Comparison of ENCODE assay signal across 8 cellular contexts in genomic region chr14:64986578-64987571, GRCh38. TPM values are rescaled to one million over a fixed set of nuclear protein-coding genes. Genes with fewer than 3 reads are reported as not detected.
DNase-seq lines count a peak whose midpoint lies in the region; ATAC-seq and TF ChIP-seq lines count a peak whose summit lies in the region.

TSS of gene FNTB (plus strand) at chr14:64986895. CDS start at chr14:64986954, 59 bp downstream.

- ATAC-seq in GM18907 (IDR thresholded peaks at IDR 0.05; ENCODE audit: unreplicated experiment), result peak; percentile 95
- ATAC-seq in HG03175 (IDR thresholded peaks at IDR 0.05; ENCODE audit: unreplicated experiment), result peak; percentile 96
- ATAC-seq in WTC11, result peak; percentile 93

- H3K4me3 ChIP-seq in AG09309 (ENCODE audit: control insufficient read depth, low read depth, low read length), result peak within 1 kb of the TSS; percentile 87

- no peaks in the 10 kb centered on the region for H3K9me3 Mint-ChIP-seq in WTC11
- H3K9me3 Mint-ChIP-seq in immature natural killer cell, result no peaks in the 10 kb centered on the region

- TF ChIP-seq CTCF in AG09309 (IDR thresholded peaks at IDR 0.05; ENCODE audit: control insufficient read depth, insufficient read depth, low read depth, low read length, missing control alignments), result peak; percentile 87
- no peak for TF ChIP-seq CTCF in WTC11 (IDR thresholded peaks at IDR 0.05)

- peaks cover 18% of the 10 kb centered on the region for H3K4me1 Mint-ChIP-seq in WTC11
- H3K4me1 Mint-ChIP-seq in immature natural killer cell, result peaks cover 45 to 59% of the 10 kb centered on the region in 2 donors

- CTCF ChIA-PET in WTC11 (lab: Charles Lee), result interaction anchor here (0.6 to 3.1 kb wide), 27 partner anchors 9 to 222 kb away, joined by 3 to 29 read pairs (median 6); partner anchors contain the start of genes CHURC1 and MAX

- H3K27me3 Mint-ChIP-seq in WTC11 (ENCODE audit: low read depth), result peaks cover 7% of the 10 kb centered on the region
- H3K27me3 Mint-ChIP-seq in immature natural killer cell (ENCODE audit: low read depth in 3 of 3), result peaks cover 2 to 8% (median 4%) of the 10 kb centered on the region in 3 donors

- H3K27ac Mint-ChIP-seq in WTC11, result peak within 1 kb of the TSS; percentile 99
- H3K27ac Mint-ChIP-seq in immature natural killer cell, result peak within 1 kb of the TSS; percentile 85 to 97 (median 96)

- H3K36me3 Mint-ChIP-seq in WTC11 (peaks cover 3% of the 10 kb centered on the region; the same call in 1 of the 2 replicates), immature natural killer cell (no peaks in the 10 kb centered on the region)

- H3K4me3 Mint-ChIP-seq in WTC11 (peak within 1 kb of the TSS; percentile 90), immature natural killer cell (peak within 1 kb of the TSS; percentile 92 to 100 (median 97))

- H3K27ac ChIP-seq in caudate nucleus (ENCODE audit: low read depth, low read length), result peak within 1 kb of the TSS; percentile 95

- POLR2A ChIA-PET in WTC11 (lab: Charles Lee), result interaction anchor here (0.6 to 1.7 kb wide), 6 partner anchors 19 to 184 kb away, joined by 3 to 6 read pairs (median 4); partner anchors contain the start of gene MAX

- DNase-seq in AG09309 (ENCODE audit: low read depth) (peak; percentile 91), NCI-H2227 treated with DMSO at 0.1 percent for 48 hours (lab: John Stamatoyannopoulos, UW) (peak; percentile 97), WTC11 (ENCODE audit: low spot score) (peak; percentile 96), caudate nucleus (lab: John Stamatoyannopoulos, UW) (peak; percentile 63 to 98 (median 94)), immature natural killer cell (peak; percentile 92), smooth muscle cell of the brain vasculature (ENCODE audit: low read depth, low spot score) (peak; percentile 91)

TF ChIP-seq in WTC11, 78 proteins besides CTCF, POLR2A, EP300 and RAD21 (continues in another document):
- TF ChIP-seq CREB1 (CRISPR knock-in tag; IDR thresholded peaks at IDR 0.05) (0 out of 2 replicates have a peak, but pooled peaks have one; percentile 28), E2F4 (CRISPR knock-in tag; IDR thresholded peaks at IDR 0.05; ENCODE audit: borderline replicate concordance, low read depth) (no peak), ZNF219 (CRISPR knock-in tag; IDR thresholded peaks at IDR 0.05; ENCODE audit: borderline replicate concordance) (no peak), PRDM15 (CRISPR knock-in tag; IDR thresholded peaks at IDR 0.05) (no peak), NFE2L1 (CRISPR knock-in tag; IDR thresholded peaks at IDR 0.05) (peak; percentile 66), ETV6 (CRISPR knock-in tag; IDR thresholded peaks at IDR 0.05) (peak; percentile 80; the same call in 1 of the 2 replicates), ZNF232 (CRISPR knock-in tag; IDR thresholded peaks at IDR 0.05) (peak; percentile 54; the same call in 1 of the 2 replicates), ATF2 (CRISPR knock-in tag; IDR thresholded peaks at IDR 0.05; ENCODE audit: borderline replicate concordance, low read depth) (no peak), ESRRA (CRISPR knock-in tag; IDR thresholded peaks at IDR 0.05; ENCODE audit: borderline replicate concordance) (peak; percentile 36; the same call in 1 of the 2 replicates), FOXJ3 (CRISPR knock-in tag; IDR thresholded peaks at IDR 0.05; ENCODE audit: borderline replicate concordance) (no peak), SMAD3 (CRISPR knock-in tag; IDR thresholded peaks at IDR 0.05; ENCODE audit: borderline replicate concordance) (peak; percentile 58; the same call in 1 of the 2 replicates), NFYB (CRISPR knock-in tag; conservative IDR thresholded peaks at IDR 0.05; ENCODE audit: low read depth) (peak; percentile 6; the same call in 1 of the 2 replicates), MXD4 (CRISPR knock-in tag; IDR thresholded peaks at IDR 0.05; ENCODE audit: borderline replicate concordance) (no peak)
- TF ChIP-seq, protein P1, sequence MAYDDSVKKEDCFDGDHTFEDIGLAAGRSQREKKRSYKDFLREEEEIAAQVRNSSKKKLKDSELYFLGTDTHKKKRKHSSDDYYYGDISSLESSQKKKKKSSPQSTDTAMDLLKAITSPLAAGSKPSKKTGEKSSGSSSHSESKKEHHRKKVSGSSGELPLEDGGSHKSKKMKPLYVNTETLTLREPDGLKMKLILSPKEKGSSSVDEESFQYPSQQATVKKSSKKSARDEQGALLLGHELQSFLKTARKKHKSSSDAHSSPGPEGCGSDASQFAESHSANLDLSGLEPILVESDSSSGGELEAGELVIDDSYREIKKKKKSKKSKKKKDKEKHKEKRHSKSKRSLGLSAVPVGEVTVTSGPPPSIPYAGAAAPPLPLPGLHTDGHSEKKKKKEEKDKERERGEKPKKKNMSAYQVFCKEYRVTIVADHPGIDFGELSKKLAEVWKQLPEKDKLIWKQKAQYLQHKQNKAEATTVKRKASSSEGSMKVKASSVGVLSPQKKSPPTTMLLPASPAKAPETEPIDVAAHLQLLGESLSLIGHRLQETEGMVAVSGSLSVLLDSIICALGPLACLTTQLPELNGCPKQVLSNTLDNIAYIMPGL (CRISPR knock-in tag; IDR thresholded peaks at IDR 0.05), result peak; percentile 71; the same call in 1 of the 2 replicates

RNA-seq across cellular contexts. Expression of gene FNTB, which starts in this region (rescaled TPM):
- 14.2 to 18.2 TPM (median 17.3 TPM) in 3 replicates for total RNA-seq in WTC11 (2021)
- 1 to 10 TPM; 1.0 to 5.2 (median 1.6) TPM for polyA plus RNA-seq in immature natural killer cell

Comparison
In these comparisons a context has a peak if more than half of its experiments do, and no peak if none do; other contexts are left out.
1. Peak in every context shown above with its lines: DNase-seq, ATAC-seq, H3K4me3 ChIP-seq and H3K27ac ChIP-seq.